ENCODE assay signal across 1 cellular context in genomic region chr3:122945230-122945629, GRCh38.
TF ChIP-seq lines count a peak whose summit lies in the region.

No MANE protein-coding gene starts in this region.

TF ChIP-seq in K562, 482 proteins besides CTCF, POLR2A, EP300 and RAD21 (continued from another document):
- no peak for TF ChIP-seq ZNF407 (IDR thresholded peaks at IDR 0.05; ENCODE audit: low read depth)
- no peak for TF ChIP-seq PHF21A (IDR thresholded peaks at IDR 0.05; ENCODE audit: borderline replicate concordance, low read depth)
- no peak for TF ChIP-seq ZNF274 (IDR thresholded peaks at IDR 0.05; ENCODE audit: borderline replicate concordance, low read depth, low read length)
- peak; percentile 70 for TF ChIP-seq RBM25 (IDR thresholded peaks at IDR 0.05; ENCODE audit: low read depth, low read length, severe bottlenecking)
